ENCODE assay signal across 8 cellular contexts in genomic region chr10:43607199-43607573, GRCh38. TPM values are rescaled to one million over a fixed set of nuclear protein-coding genes. Genes with fewer than 3 reads are reported as not detected.
DNase-seq lines count a peak whose midpoint lies in the region; ATAC-seq and TF ChIP-seq lines count a peak whose summit lies in the region.

No MANE protein-coding gene starts in this region.

- no peak for ATAC-seq in DND-41 (ENCODE audit: insufficient read depth, low read depth)

- DNase-seq in DND-41 (no peak), PC-9 (no peak), epithelial cell of esophagus (ENCODE audit: low read depth) (no peak), trophoblast cell (no peak), NCI-H2227 (lab: John Stamatoyannopoulos, UW; ENCODE audit: unreplicated experiment) (no peak), SIG-M5 (lab: John Stamatoyannopoulos, UW) (no peak), NOMO-1 (lab: John Stamatoyannopoulos, UW; ENCODE audit: unreplicated experiment in 2 of 2) (no peak), caudate nucleus (lab: John Stamatoyannopoulos, UW) (no peak)

- no TSS peak for BruUV-seq in PC-9 (replicated peaks; lab: Mats Ljungman, UMichigan)

- no peak overlapping the region for H3K23ac ChIP-seq in trophoblast cell (ENCODE audit: low read length)

- no peak overlapping the region for H2BK5ac ChIP-seq in trophoblast cell (ENCODE audit: low read depth, low read length, poor library complexity)

- no peaks in the 10 kb centered on the region for H4K20me1 ChIP-seq in DND-41 (ENCODE audit: insufficient read depth, low read length)
- H4K20me1 ChIP-seq in PC-9 (ENCODE audit: insufficient read depth) = no peaks in the 10 kb centered on the region

- no peaks in the 10 kb centered on the region for H3K9me2 ChIP-seq in PC-9 (ENCODE audit: insufficient read depth)

- WGBS in trophoblast cell (ENCODE audit: extremely low coverage, insufficient coverage, insufficient read length) = no CpG with 5 or more reads among the region's 10 CpGs

- peaks cover 2% of the 10 kb centered on the region for H3K79me1 ChIP-seq in trophoblast cell (ENCODE audit: low read length)

- H3K79me2 ChIP-seq in DND-41 (ENCODE audit: insufficient read depth, low read length) (peaks cover 9% of the 10 kb centered on the region), PC-9 (ENCODE audit: low read depth) (no peaks in the 10 kb centered on the region), trophoblast cell (ENCODE audit: control insufficient read depth, insufficient read depth, low read length, poor library complexity) (no peaks in the 10 kb centered on the region)

- H3K27me3 ChIP-seq in DND-41 (ENCODE audit: insufficient read depth, low read length, poor library complexity) = no peaks in the 10 kb centered on the region
- peaks cover 9% of the 10 kb centered on the region; the same call in 1 of the 2 replicates for H3K27me3 ChIP-seq in PC-9 (ENCODE audit: insufficient read depth, low read depth)
- H3K27me3 ChIP-seq in trophoblast cell (ENCODE audit: insufficient read depth, low read length) = no peaks in the 10 kb centered on the region

- H3K4me1 ChIP-seq in DND-41 (ENCODE audit: insufficient read depth, low read length) (peaks cover 29% of the 10 kb centered on the region), PC-9 (replicated peaks; ENCODE audit: insufficient read depth) (peaks cover 6% of the 10 kb centered on the region; the same call in 1 of the 2 replicates), trophoblast cell (ENCODE audit: control insufficient read depth in 1 of 2, insufficient read depth in 2 of 2, low read length in 2 of 2) (peaks cover 0 to 6% of the 10 kb centered on the region in 2 experiments)

- H4K12ac ChIP-seq in trophoblast cell (ENCODE audit: low read depth, low read length) = no peak overlapping the region

- POLR2A ChIA-PET in PC-9 (lab: Charles Lee; ENCODE audit: unreplicated experiment) = interaction anchor here (0.8 kb wide), 1 partner anchor 478 kb away, joined by 3 read pairs; no protein-coding TSS in a partner anchor

- no peak overlapping the region for H3K4ac ChIP-seq in trophoblast cell (ENCODE audit: low read depth, low read length)

- H3K36me3 ChIP-seq in DND-41 (ENCODE audit: insufficient read depth, low read length) = peaks cover 25% of the 10 kb centered on the region; the same call in 1 of the 2 replicates
- peaks cover 16% of the 10 kb centered on the region; the same call in 1 of the 2 replicates for H3K36me3 ChIP-seq in PC-9 (ENCODE audit: low read depth)
- H3K36me3 ChIP-seq in trophoblast cell (ENCODE audit: control insufficient read depth in 1 of 2, insufficient read depth in 2 of 2, low read length in 2 of 2) = no peaks in the 10 kb centered on the region

- H2AFZ ChIP-seq in DND-41 (ENCODE audit: low read depth, low read length) (peak overlapping the region; percentile 90), PC-9 (peak overlapping the region; percentile 89), trophoblast cell (ENCODE audit: insufficient read depth, low read length, poor library complexity) (no peak overlapping the region)

- H3K4me2 ChIP-seq in DND-41 (ENCODE audit: insufficient read depth, low read length) (peak overlapping the region; percentile 89), PC-9 (peak overlapping the region; percentile 91), trophoblast cell (ENCODE audit: low read length) (peak overlapping the region; percentile 93)

- no peak overlapping the region for H2BK120ac ChIP-seq in trophoblast cell (ENCODE audit: insufficient read depth, low read length, poor library complexity)

- H3K9me3 ChIP-seq in DND-41 (ENCODE audit: insufficient read depth, low read length, severe bottlenecking) = no peaks in the 10 kb centered on the region
- peaks cover 15% of the 10 kb centered on the region; the same call in 1 of the 2 replicates for H3K9me3 ChIP-seq in PC-9 (ENCODE audit: insufficient read depth, low read depth)
- H3K9me3 ChIP-seq in trophoblast cell (ENCODE audit: insufficient read depth, low read depth, low read length) = peaks cover 4% of the 10 kb centered on the region

- no peak overlapping the region for H2AK5ac ChIP-seq in trophoblast cell (ENCODE audit: low read length)

- no peaks in the 10 kb centered on the region for H3F3A ChIP-seq in PC-9 (ENCODE audit: insufficient read depth, low read depth)

- no peak overlapping the region for H3K18ac ChIP-seq in trophoblast cell (ENCODE audit: low read length)

- no peak for TF ChIP-seq CTCF in DND-41 (IDR thresholded peaks at IDR 0.05; ENCODE audit: borderline replicate concordance, extremely low read depth, low read length, poor library complexity, severe bottlenecking)
- no peak for TF ChIP-seq CTCF in PC-9 (conservative IDR thresholded peaks at IDR 0.05)
- TF ChIP-seq CTCF in epithelial cell of esophagus (IDR thresholded peaks at IDR 0.05; ENCODE audit: insufficient read depth, low read depth, low read length, missing control alignments) = no peak

- no peak overlapping the region for H4K8ac ChIP-seq in trophoblast cell (ENCODE audit: low read depth, low read length)

- H3K9ac ChIP-seq in DND-41 (ENCODE audit: low read depth, low read length) (peak overlapping the region; percentile 69), trophoblast cell (ENCODE audit: low read length) (no peak overlapping the region)

- intact Hi-C loops in PC-9 (cut with micrococcal nuclease; ENCODE audit: unreplicated experiment) = no loop called here

- H3K14ac ChIP-seq in trophoblast cell (ENCODE audit: low read length) = no peak overlapping the region

- H4K91ac ChIP-seq in trophoblast cell (ENCODE audit: low read depth, low read length) = no peak overlapping the region

- H3K4me3 ChIP-seq in DND-41 (ENCODE audit: low read depth in 1 of 2, low read length in 2 of 2) = peak overlapping the region; percentile 55 to 86; a peak in 3 of 4 replicates
- H3K4me3 ChIP-seq in PC-9 = peak overlapping the region; percentile 85
- H3K4me3 ChIP-seq in epithelial cell of esophagus (ENCODE audit: low read length) = peak overlapping the region; percentile 65
- H3K4me3 ChIP-seq in trophoblast cell (ENCODE audit: low read depth, low read length) = no peak overlapping the region

- no peak overlapping the region for H2BK12ac ChIP-seq in trophoblast cell (ENCODE audit: low read length)

- H3K27ac ChIP-seq in DND-41 (ENCODE audit: low read length) (peak overlapping the region; percentile 78), PC-9 (no peak overlapping the region), trophoblast cell (ENCODE audit: low read depth, low read length) (no peak overlapping the region), caudate nucleus (ENCODE audit: low read depth, low read length) (no peak overlapping the region)

- CTCF ChIA-PET in PC-9 (lab: Charles Lee) = no interaction called here

RNA-seq across cellular contexts. Expression of gene ZNF485, which starts 0.9 kb away (rescaled TPM):
- 2.1 and 3.7 TPM in 2 replicates for total RNA-seq in PC-9 (2021)
- 0.61 and 0.66 TPM in 2 replicates for polyA plus RNA-seq in trophoblast cell (2013)

RNA-seq across cellular contexts. Expression of gene ZNF239, which starts 32.8 kb away (rescaled TPM):
- total RNA-seq in PC-9 (2021) = 3.3 and 3.7 TPM in 2 replicates
- 0.92 and 1.1 TPM in 2 replicates for polyA plus RNA-seq in trophoblast cell (2013)

RNA-seq across cellular contexts. Expression of gene ZNF32, which starts 41.5 kb away (rescaled TPM):
- 9.8 and 16.8 TPM in 2 replicates for total RNA-seq in PC-9 (2021)
- 13.0 and 13.4 TPM in 2 replicates for polyA plus RNA-seq in trophoblast cell (2013)
